Comparison of ENCODE assay signal across 28 cellular contexts in genomic region chr4:156788782-156789181, GRCh38.
"Had no signal": no experiment of that assay in that cellular context is flagged by ENCODE, and none has a peak within 500 bp of the region (broad histone marks: within the 10 kb centered on the region; RNA-seq: fewer than 3 reads in every experiment).

No MANE protein-coding gene starts in this region.

- H3K27ac ChIP-seq: brain microvascular endothelial cell, cardiac muscle cell, SJCRH30 had no signal

- H3K9me3 ChIP-seq: SJCRH30 had no signal

- ATAC-seq: activated CD8-positive, alpha-beta memory T cell treated with anti-CD3 and anti-CD28 coated beads, Interleukin-2, amount 10 ng/mL, durations not matched to agents 7 days and 5 days; activated naive CD4-positive, alpha-beta T cell treated with anti-CD3 and anti-CD28 coated beads, Interleukin-2, amount 50 U/mL, for 72 hours; activated naive CD8-positive, alpha-beta T cell treated with anti-CD3 and anti-CD28 coated beads, Interleukin-2, amount 50 U/mL, for 24 hours; Panc1; SK-N-SH treated with all-trans-retinoic acid at 6 μM for 48 hours; T-helper 17 cell had no signal

- DNase-seq: activated B cell treated with CpG ODN at 0.5 μM for 24 hours; activated CD4-positive, alpha-beta T cell treated with anti-CD3 and anti-CD28 coated beads for 1 hour; activated CD4-positive, alpha-beta T cell treated with anti-CD3 and anti-CD28 coated beads, Interleukin-2, amount 10 ng/mL, durations not matched to agents 24 days and 14 days; activated CD4-positive, alpha-beta T cell treated with anti-CD3 and anti-CD28 coated beads, Interleukin-2, amount 50 U/mL, for 48 hours; activated CD8-positive, alpha-beta memory T cell treated with anti-CD3 and anti-CD28 coated beads, Interleukin-2, amount 10 ng/mL, durations not matched to agents 7 days and 5 days; activated effector memory CD4-positive, alpha-beta T cell treated with anti-CD3 and anti-CD28 coated beads, Interleukin-2, amount 50 U/mL, for 16 hours; activated naive CD4-positive, alpha-beta T cell treated with Interleukin-2 at 50 U/mL for 16 hours; activated naive CD8-positive, alpha-beta T cell treated with anti-CD3 and anti-CD28 coated beads, Interleukin-2, amount 50 U/mL, for 24 hours; activated T-cell treated with anti-CD3 and anti-CD28 coated beads, Interleukin-2, amount 50 U/mL, for 24 hours; amniotic stem cell; brain microvascular endothelial cell; IMR-90; KG1; NCI-H1048; NCI-H1417 treated with DMSO at 0.1 percent for 48 hours; NCI-H1694; NCI-H2029; NCI-H510A treated with DMSO at 0.1 percent for 48 hours; NCI-H69; NK-92 treated with Interleukin-12 subunit alpha and Interleukin-12 subunit beta, amount 100 ng/mL, for 24 hours; Right ventricle myocardium superior; SJCRH30; T-helper 17 cell; T-helper 9 cell had no signal

- H3K36me3 ChIP-seq: brain microvascular endothelial cell, cardiac muscle cell, SJCRH30 had no signal

- H3K4me3 ChIP-seq: cardiac muscle cell, SJCRH30 had no signal

- H3K27me3 ChIP-seq: brain microvascular endothelial cell, cardiac muscle cell, SJCRH30 had no signal
